Comparison of ENCODE assay signal across 10 cellular contexts in the genomic region with DNA sequence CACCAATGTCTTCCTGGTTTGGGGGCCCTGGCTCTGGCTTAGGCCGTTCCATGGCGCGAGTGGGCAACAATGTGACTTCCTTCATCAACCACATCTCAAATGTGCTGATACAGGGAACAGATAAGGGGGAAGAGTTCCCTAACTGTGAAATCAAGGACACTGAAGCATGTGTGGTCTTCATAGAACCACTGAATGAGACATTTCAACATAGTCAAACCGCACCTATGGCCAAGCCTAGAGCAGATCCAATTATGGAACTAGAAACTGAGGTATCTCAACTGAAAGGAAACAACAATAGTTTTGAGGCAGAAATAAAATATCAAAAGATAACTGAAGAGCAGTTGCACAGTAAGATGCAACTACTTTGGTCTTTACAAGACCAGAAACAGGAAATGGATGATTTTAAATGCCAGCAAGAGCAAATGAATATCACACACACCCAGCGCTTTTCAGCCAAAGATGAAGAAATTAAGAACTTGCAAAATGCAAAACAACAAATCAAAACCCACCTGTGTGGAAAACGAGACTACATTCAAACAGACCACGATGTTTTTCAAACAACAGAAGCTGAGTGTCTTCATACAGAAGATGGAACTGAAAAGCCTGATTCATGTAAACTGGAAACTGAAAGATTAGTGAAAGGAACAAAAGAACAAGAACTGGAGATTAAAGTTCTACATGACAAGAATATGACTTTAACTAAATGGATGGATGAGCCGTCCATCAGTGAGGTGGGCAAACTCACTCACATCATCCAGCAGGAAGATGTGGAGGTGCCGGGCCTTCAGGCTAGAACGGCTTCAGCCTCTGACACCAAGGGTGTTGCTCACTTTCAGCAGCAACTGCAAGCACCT. TPM values are rescaled to one million over a fixed set of nuclear protein-coding genes. Genes with fewer than 3 reads are reported as not detected.
DNase-seq lines count a peak whose midpoint lies in the region; ATAC-seq and TF ChIP-seq lines count a peak whose summit lies in the region.
"Had no signal": no experiment of that assay in that cellular context is flagged by ENCODE, and none has a peak within 500 bp of the region (broad histone marks: within the 10 kb centered on the region; RNA-seq: fewer than 3 reads in every experiment).

No MANE protein-coding gene starts in this region.

- no peak for TF ChIP-seq POLR2A in IMR-90 (IDR thresholded peaks at IDR 0.05; ENCODE audit: low read depth, low read length)

- no peak overlapping the region for H4K8ac ChIP-seq in IMR-90 (ENCODE audit: low read depth in 2 of 2, low read length in 2 of 2)

- peaks cover 0 to 4% of the 10 kb centered on the region in 2 donors for H3K36me3 Mint-ChIP-seq in activated naive CD4-positive, alpha-beta T cell treated with anti-CD3 and anti-CD28 coated beads, Interleukin-2, amount 50 U/mL, for 72 hours

- no peak overlapping the region; the same call in 2 of the 3 replicates for H2BK15ac ChIP-seq in IMR-90 (ENCODE audit: low read depth, low read length)

- 0 out of 2 replicates have a peak overlapping the region, but pooled peaks have one; percentile 1 for H3K14ac ChIP-seq in IMR-90 (replicated peaks; ENCODE audit: low read depth, low read length)

- DNase-seq in GDM1 (lab: John Stamatoyannopoulos, UW): peak; percentile 33
- DNase-seq in IMR-90: no peak
- DNase-seq in activated naive CD4-positive, alpha-beta T cell treated with anti-CD3 and anti-CD28 coated beads, Interleukin-2, amount 50 U/mL, for 72 hours (ENCODE audit: low spot score in 2 of 2): peak in 1 of 2 donors; percentile 20
- DNase-seq in SHP77 treated with DMSO at 0.1 percent for 48 hours (lab: John Stamatoyannopoulos, UW): no peak
- no peak for DNase-seq in NCI-H1092 treated with DMSO at 0.1 percent for 48 hours (lab: John Stamatoyannopoulos, UW)
- no peak for DNase-seq in epidermal melanocyte (ENCODE audit: insufficient read length, low spot score)
- DNase-seq: foreskin melanocyte, Peyer's patch had no signal

- H3K23ac ChIP-seq in IMR-90 (ENCODE audit: low read depth, low read length): no peak overlapping the region

- peaks cover 12% of the 10 kb centered on the region for H3K4me1 ChIP-seq in IMR-90 (ENCODE audit: control insufficient read depth, insufficient read depth, low read length)

- H2AFZ ChIP-seq in IMR-90 (replicated peaks; ENCODE audit: low read length, poor library complexity): no peak overlapping the region

- no peaks in the 10 kb centered on the region for H3K79me1 ChIP-seq in IMR-90 (ENCODE audit: low read depth in 1 of 2, low read length in 2 of 2)

- no peaks in the 10 kb centered on the region for H4K20me1 ChIP-seq in IMR-90 (ENCODE audit: insufficient read depth, low read length)

- no peaks in the 10 kb centered on the region for H3K36me3 ChIP-seq in IMR-90 (ENCODE audit: control insufficient read depth, insufficient read depth, low read length)
- H3K36me3 ChIP-seq: Peyer's patch had no signal

- H3K4ac ChIP-seq in IMR-90 (ENCODE audit: low read depth, low read length): no peak overlapping the region; the same call in 1 of the 2 replicates

- in situ Hi-C loops in IMR-90 (cut with MboI; ENCODE audit: low sequenced_read_pairs): no loop called here

- H4K91ac ChIP-seq in IMR-90 (ENCODE audit: insufficient read depth, low read depth, low read length): no peak overlapping the region; the same call in 1 of the 2 replicates

- TF ChIP-seq CTCF in IMR-90 (conservative IDR thresholded peaks at IDR 0.05; ENCODE audit: low read depth, low read length): no peak

- ATAC-seq in GM19397 (IDR thresholded peaks at IDR 0.05; ENCODE audit: unreplicated experiment) (peak; percentile 61), IMR-90 (ENCODE audit: low read depth) (no peak), HG03520 (IDR thresholded peaks at IDR 0.05; ENCODE audit: unreplicated experiment) (no peak)
- ATAC-seq in activated naive CD4-positive, alpha-beta T cell treated with anti-CD3 and anti-CD28 coated beads, Interleukin-2, amount 50 U/mL, for 72 hours: peak; percentile 84 to 86

- peak overlapping the region; percentile 80 to 86 for H3K27ac Mint-ChIP-seq in activated naive CD4-positive, alpha-beta T cell treated with anti-CD3 and anti-CD28 coated beads, Interleukin-2, amount 50 U/mL, for 72 hours

- no peak overlapping the region for H4K5ac ChIP-seq in IMR-90 (ENCODE audit: low read depth, low read length)

- intact Hi-C loops in IMR-90 (cut with micrococcal nuclease): no loop called here

- no peak overlapping the region for H3K56ac ChIP-seq in IMR-90 (ENCODE audit: extremely low read depth, insufficient read depth, low read length)

- CTCF ChIA-PET in IMR-90 (lab: Yijun Ruan, JAX): no interaction called here

- WGBS in IMR-90 (ENCODE audit: extremely low coverage in 2 of 2, insufficient read length in 1 of 2), 2 experiments: no CpG with 5 or more reads among the region's 10 CpGs

- TF ChIP-seq RAD21 in IMR-90 (IDR thresholded peaks at IDR 0.05; ENCODE audit: low read length): no peak

- H3K9me3 ChIP-seq in IMR-90 (ENCODE audit: control insufficient read depth, insufficient read depth, low read length): no peaks in the 10 kb centered on the region
- H3K9me3 ChIP-seq: Peyer's patch had no signal

- no peaks in the 10 kb centered on the region for H3K27me3 ChIP-seq in IMR-90 (ENCODE audit: control insufficient read depth, insufficient read depth, low read length)
- H3K27me3 ChIP-seq: Peyer's patch had no signal

- BruUV-seq in IMR-90 (replicated peaks; lab: Mats Ljungman, UMichigan): no TSS peak

- H2AK5ac ChIP-seq in IMR-90 (ENCODE audit: low read depth, low read length): peak overlapping the region; percentile 50

- H2BK20ac ChIP-seq in IMR-90 (ENCODE audit: low read depth, low read length): no peak overlapping the region; the same call in 1 of the 2 replicates

- dilution Hi-C loops in IMR-90 (cut with HindIII; ENCODE audit: low sequenced_read_pairs, unreplicated experiment): no loop called here

- no peak overlapping the region for H3K4me3 ChIP-seq in IMR-90 (ENCODE audit: insufficient read depth, low read depth, low read length)

- H2BK5ac ChIP-seq in IMR-90 (ENCODE audit: low read depth, low read length, poor library complexity, severe bottlenecking): no peak overlapping the region

- POLR2A ChIA-PET in IMR-90 (lab: Charles Lee; ENCODE audit: unreplicated experiment): no interaction called here

- no peak overlapping the region for H3K18ac ChIP-seq in IMR-90 (ENCODE audit: low read depth, low read length)

- H3K9me1 ChIP-seq in IMR-90 (ENCODE audit: insufficient read depth, low read length): peaks cover 15% of the 10 kb centered on the region

- no peak overlapping the region for H2AK9ac ChIP-seq in IMR-90 (replicated peaks; ENCODE audit: low read depth, low read length, poor library complexity)

- H2BK120ac ChIP-seq in IMR-90 (ENCODE audit: low read depth, low read length): 0 out of 2 replicates have a peak overlapping the region, but pooled peaks have one; percentile 18

- no peak overlapping the region for H3K9ac ChIP-seq in IMR-90 (ENCODE audit: low read depth, low read length)

- H3K4me2 ChIP-seq in IMR-90 (ENCODE audit: low read depth, low read length): no peak overlapping the region

- no peak overlapping the region for H3K27ac ChIP-seq in IMR-90 (ENCODE audit: insufficient read depth, low read length)
- H3K27ac ChIP-seq: Peyer's patch had no signal

- peaks cover 0 to 3% of the 10 kb centered on the region in 2 donors for H3K9me3 Mint-ChIP-seq in activated naive CD4-positive, alpha-beta T cell treated with anti-CD3 and anti-CD28 coated beads, Interleukin-2, amount 50 U/mL, for 72 hours

TF ChIP-seq in IMR-90, 13 proteins besides CTCF, POLR2A, EP300 and RAD21:
- TF ChIP-seq CHD1 (IDR thresholded peaks at IDR 0.05; ENCODE audit: low read depth, low read length) (no peak), SMC3 (IDR thresholded peaks at IDR 0.05; ENCODE audit: low read depth, low read length) (no peak), MAFK (IDR thresholded peaks at IDR 0.05; ENCODE audit: low read depth, low read length) (no peak), CEBPB (IDR thresholded peaks at IDR 0.05; ENCODE audit: low read depth, low read length) (no peak)
- TF ChIP-seq, protein P1, sequence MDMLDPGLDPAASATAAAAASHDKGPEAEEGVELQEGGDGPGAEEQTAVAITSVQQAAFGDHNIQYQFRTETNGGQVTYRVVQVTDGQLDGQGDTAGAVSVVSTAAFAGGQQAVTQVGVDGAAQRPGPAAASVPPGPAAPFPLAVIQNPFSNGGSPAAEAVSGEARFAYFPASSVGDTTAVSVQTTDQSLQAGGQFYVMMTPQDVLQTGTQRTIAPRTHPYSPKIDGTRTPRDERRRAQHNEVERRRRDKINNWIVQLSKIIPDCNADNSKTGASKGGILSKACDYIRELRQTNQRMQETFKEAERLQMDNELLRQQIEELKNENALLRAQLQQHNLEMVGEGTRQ (IDR thresholded peaks at IDR 0.05; ENCODE audit: low read depth, low read length): no peak

RNA-seq across cellular contexts. Expression of gene LCMT1, which starts 18.1 kb away (rescaled TPM):
- 60.0 and 60.4 TPM in 2 replicates for total RNA-seq in IMR-90 (2012; rRNA removed)
- 30.5 and 33.1 TPM in 2 replicates for polyA plus RNA-seq in IMR-90 (2012; rRNA removed)
- 19.3 and 26.9 TPM in 2 replicates for polyA plus RNA-seq in IMR-90 (2012; cell fraction: cytosol; rRNA removed)
- 12.0 and 37.3 TPM in 2 replicates for polyA plus RNA-seq in IMR-90 (2012; cell fraction: nucleus; rRNA removed; ENCODE audit: low replicate concordance)
- 10 to 100 TPM; 38.9 to 46.5 TPM for total RNA-seq in activated naive CD4-positive, alpha-beta T cell treated with anti-CD3 and anti-CD28 coated beads, Interleukin-2, amount 50 U/mL, for 72 hours

Comparison
In these comparisons a context has a peak if more than half of its experiments do, and no peak if none do; other contexts are left out.
1. ATAC-seq: peak in GM19397 (single experiment) and activated naive CD4-positive, alpha-beta T cell treated with anti-CD3 and anti-CD28 coated beads, Interleukin-2, amount 50 U/mL, for 72 hours (2 of 2); none in IMR-90 (single experiment) and HG03520 (single experiment).